In genomic region chr17:7219434-7219811, GRCh38 we compare ENCODE assay signal across 8 cellular contexts. TPM values are rescaled to one million over a fixed set of nuclear protein-coding genes. Genes with fewer than 3 reads are reported as not detected.
A peak's percentile ranks its signal among the peaks of the same experiment; 100 is the strongest.
DNase-seq lines count a peak whose midpoint lies in the region; ATAC-seq, FAIRE-seq and TF ChIP-seq lines count a peak whose summit lies in the region.

No MANE protein-coding gene starts in this region.

- H3K27me3 ChIP-seq in NT2/D1 (ENCODE audit: insufficient read depth, insufficient read length) = no peaks in the 10 kb centered on the region
- no peaks in the 10 kb centered on the region for H3K27me3 ChIP-seq in H1 (replicated peaks in 1 of 4; ENCODE audit: control insufficient read depth in 3 of 4, extremely low read depth in 1 of 4, insufficient read depth in 3 of 4, low read length in 3 of 4)

- H3K56ac ChIP-seq in H1 (replicated peaks; ENCODE audit: insufficient read length, low read depth, low read length) = no peak overlapping the region

- H2AK5ac ChIP-seq in H1 (ENCODE audit: low read depth, low read length) = 0 out of 2 replicates have a peak overlapping the region, but pooled peaks have one; percentile 2

- WGBS in H1 (ENCODE audit: extremely low coverage in 1 of 2, insufficient coverage in 1 of 2, insufficient read length in 1 of 2, insufficient replicate concordance in 2 of 2, low coverage in 1 of 2, low lambda C conversion rate in 2 of 2, missing lambda C conversion rate in 1 of 2), 2 experiments = 21% methylated on average over 10 of the region's 10 CpGs; no CpG with 5 or more reads in 1 of the 2 experiments

- H3K18ac ChIP-seq in H1 (ENCODE audit: extremely low read depth, low read length) = peak overlapping the region; percentile 80

- no peak overlapping the region for H2BK120ac ChIP-seq in H1 (replicated peaks; ENCODE audit: low read depth, low read length)

- peaks cover 9% of the 10 kb centered on the region for H3K36me3 Mint-ChIP-seq in neural crest cell (ENCODE audit: low read depth)

- peak overlapping the region; percentile 92 for H3K9ac ChIP-seq in NT2/D1 (ENCODE audit: insufficient read length, low read depth)
- H3K9ac ChIP-seq in H1 (replicated peaks in 1 of 4; ENCODE audit: extremely low read depth in 1 of 4, low read depth in 3 of 4, low read length in 3 of 4) = 0 out of 7 replicates have a peak overlapping the region, but pooled peaks of 1 of the 4 experiments have one; percentile 81

- no peak overlapping the region for H3K23ac ChIP-seq in H1 (ENCODE audit: insufficient read length)

- POLR2A ChIA-PET in H1 (lab: Charles Lee; ENCODE audit: partially characterized antibody) = interaction anchor here (0.7 to 10.7 kb wide), 14 partner anchors 11 to 125 kb away, joined by 3 to 386 read pairs (median 11); partner anchors contain the start of genes CLDN7, CTDNEP1, DVL2 and ELP5

- no peak overlapping the region for H3K14ac ChIP-seq in H1 (ENCODE audit: insufficient read length)

- DNase-seq in NT2/D1 (ENCODE audit: low read depth, low spot score) (no peak), H1 (ENCODE audit: low read depth in 1 of 2, low spot score in 2 of 2) (no peak), neural crest cell (ENCODE audit: low read depth, low spot score) (no peak), dedifferentiated amniotic fluid mesenchymal stem cell (ENCODE audit: extremely low spot score) (no peak), globus pallidus (ENCODE audit: low spot score) (no peak), NCI-H345 (lab: John Stamatoyannopoulos, UW) (no peak)

- H3K9me3 Mint-ChIP-seq in neural crest cell = no peaks in the 10 kb centered on the region

- H3K4me3 ChIP-seq in NT2/D1 (ENCODE audit: insufficient read length, low read depth) (peak overlapping the region; percentile 82), H1 (ENCODE audit: extremely low read depth in 1 of 4, insufficient read depth in 2 of 4, low read depth in 3 of 4, low read length in 4 of 4) (peak overlapping the region; percentile 76 to 93 (median 86))

- H3K9me3 ChIP-seq in NT2/D1 (ENCODE audit: insufficient read depth, low read length) = no peaks in the 10 kb centered on the region
- no peaks in the 10 kb centered on the region for H3K9me3 ChIP-seq in H1 (ENCODE audit: insufficient read depth in 2 of 2, low read depth in 1 of 2, low read length in 1 of 2)

- H2BK5ac ChIP-seq in H1 (ENCODE audit: low read depth, low read length) = no peak overlapping the region

- H3K23me2 ChIP-seq in H1 (ENCODE audit: low read depth, low read length) = peaks cover 23% of the 10 kb centered on the region; the same call in 1 of the 2 replicates

- H3K27ac ChIP-seq in C4-2B (peak overlapping the region; percentile 100), H1 (ENCODE audit: low read depth, low read length) (no peak overlapping the region)

- peaks cover 10 to 25% of the 10 kb centered on the region in 2 experiments for H4K20me1 ChIP-seq in H1 (replicated peaks in 1 of 2; ENCODE audit: control insufficient read depth in 1 of 2, insufficient read depth in 2 of 2, low read length in 2 of 2)

- H2AFZ ChIP-seq in H1 (ENCODE audit: low read length) = no peak overlapping the region

- H3K79me2 ChIP-seq in H1 (ENCODE audit: control insufficient read depth in 1 of 2, insufficient read depth in 2 of 2, low read length in 2 of 2) = peaks cover 0 to 10% of the 10 kb centered on the region in 2 experiments; a peak in 1 of 4 replicates

- TF ChIP-seq CTCF in C4-2B (conservative IDR thresholded peaks at IDR 0.05) (no peak), H1 (IDR thresholded peaks at IDR 0.05; ENCODE audit: control extremely low read depth in 1 of 3, insufficient read depth in 1 of 3, low read depth in 1 of 3, low read length in 3 of 3) (no peak), neural crest cell (conservative IDR thresholded peaks at IDR 0.05) (no peak)

- TF ChIP-seq RAD21 in H1 (IDR thresholded peaks at IDR 0.05 in 1 of 2, conservative IDR thresholded peaks at IDR 0.05 in 1 of 2; ENCODE audit: low read depth in 2 of 2, low read length in 2 of 2) = no peak

- no peaks in the 10 kb centered on the region; the same call in 1 of the 2 replicates for H3K79me1 ChIP-seq in H1 (ENCODE audit: low read depth, low read length)

- no peak overlapping the region for H4K8ac ChIP-seq in H1 (ENCODE audit: extremely low read depth, insufficient read depth, low read length)

- peaks cover 63% of the 10 kb centered on the region for H3K4me1 Mint-ChIP-seq in neural crest cell

- peak overlapping the region; percentile 73 to 80 for H3K4me2 ChIP-seq in H1 (ENCODE audit: insufficient read depth in 1 of 2, low read depth in 2 of 2, low read length in 2 of 2)

- peak overlapping the region; percentile 50 for H4K5ac ChIP-seq in H1 (ENCODE audit: insufficient read length, low read depth, low read length)

- peak overlapping the region; percentile 38 for H3K4ac ChIP-seq in H1 (replicated peaks; ENCODE audit: insufficient read length, low read depth, low read length)

- peak overlapping the region; percentile 98 for H3K4me3 Mint-ChIP-seq in neural crest cell

- H3K27ac Mint-ChIP-seq in neural crest cell (ENCODE audit: unreplicated experiment) = peak overlapping the region; percentile 99

- H3K4me1 ChIP-seq in NT2/D1 (ENCODE audit: insufficient read depth, insufficient read length) (peaks cover 23% of the 10 kb centered on the region), H1 (replicated peaks in 1 of 4; ENCODE audit: control insufficient read depth in 3 of 4, insufficient read depth in 4 of 4, low read length in 3 of 4) (peaks cover 6 to 36% (median 20%) of the 10 kb centered on the region in 4 experiments)

- H3K36me3 ChIP-seq in NT2/D1 (ENCODE audit: insufficient read depth, insufficient read length, low read length) (peaks cover 38% of the 10 kb centered on the region), H1 (ENCODE audit: control insufficient read depth in 2 of 4, insufficient read depth in 4 of 4, low read length in 3 of 4) (peaks cover 15 to 28% (median 23%) of the 10 kb centered on the region in 4 experiments; a peak in 7 of 8 replicates)

- H3K27me3 Mint-ChIP-seq in neural crest cell (ENCODE audit: low read depth) = peaks cover 48% of the 10 kb centered on the region

- no peak overlapping the region for H2BK15ac ChIP-seq in H1 (ENCODE audit: low read length)

- H4K91ac ChIP-seq in H1 (replicated peaks; ENCODE audit: insufficient read length, low read length) = peak overlapping the region; percentile 51

- CTCF ChIA-PET in H1 (lab: Charles Lee; ENCODE audit: partially characterized antibody) = interaction anchor here (0.6 to 4.3 kb wide), 8 partner anchors 12 to 376 kb away, joined by 3 to 46 read pairs (median 4); partner anchors contain the start of genes DVL2 and PHF23

- ATAC-seq in HG02870 (IDR thresholded peaks at IDR 0.05; ENCODE audit: unreplicated experiment) = no peak

- 0 out of 2 replicates have a peak overlapping the region, but pooled peaks have one; percentile 27 for H2BK20ac ChIP-seq in H1 (ENCODE audit: low read length)

- 0 out of 2 replicates have a peak overlapping the region, but pooled peaks have one; percentile 2 for H2BK12ac ChIP-seq in H1 (ENCODE audit: low read depth, low read length)

- TF ChIP-seq POLR2A in H1 (IDR thresholded peaks at IDR 0.05; ENCODE audit: control extremely low read depth in 1 of 2, low read depth in 2 of 2, low read length in 2 of 2) = no peak

- no peak for TF ChIP-seq EP300 in H1 (IDR thresholded peaks at IDR 0.05; ENCODE audit: borderline replicate concordance in 1 of 2, low read depth in 2 of 2, low read length in 2 of 2)

- no peak for FAIRE-seq in H1 (lab: Jason Lieb, UNC)

RNA-seq across cellular contexts. Expression of gene DLG4, which starts 0.2 kb away (rescaled TPM):
- 43.1 and 45.9 TPM in 2 replicates for total RNA-seq in H1 (2021; fragmentation: NEBNext Ultra II Directional; extraction: Animal tissue kit (Norgen Biotek cat#: 25700))
- 18.9 and 35.2 TPM in 2 replicates for polyA plus RNA-seq in H1 (2011; rRNA removed)
- 26.5 TPM for polyA plus RNA-seq in H1 (2011; cell fraction: cytosol; rRNA removed)
- polyA plus RNA-seq in H1 (2011; cell fraction: nucleus; rRNA removed) = 128 TPM
- polyA plus RNA-seq in H1 (2012, experiment 1 of 2) = 47.5 to 67.9 TPM (median 55.6 TPM) in 4 replicates
- 29.2 TPM for polyA plus RNA-seq in H1 (2012, experiment 2 of 2)
- polyA plus RNA-seq in H1 (2013, experiment 1 of 2) = 22.1 TPM
- polyA plus RNA-seq in H1 (2013, experiment 2 of 2) = 20.8 TPM
- 26.4 and 32.1 TPM in 2 replicates for polyA minus RNA-seq in H1 (2011; rRNA and poly(A)+ RNA removed)
- polyA minus RNA-seq in H1 (2011; cell fraction: cytosol; rRNA and poly(A)+ RNA removed) = 14.0 TPM
- polyA minus RNA-seq in H1 (2011; cell fraction: nucleus; rRNA and poly(A)+ RNA removed) = 34.3 TPM
- total RNA-seq in neural crest cell = 49.4 and 51.4 TPM in 2 replicates

RNA-seq across cellular contexts. Expression of gene ACADVL, which starts 0.3 kb away (rescaled TPM):
- 169 and 181 TPM in 2 replicates for total RNA-seq in H1 (2021; fragmentation: NEBNext Ultra II Directional; extraction: Animal tissue kit (Norgen Biotek cat#: 25700))
- polyA plus RNA-seq in H1 (2011; rRNA removed) = 231 and 317 TPM in 2 replicates
- 253 TPM for polyA plus RNA-seq in H1 (2011; cell fraction: cytosol; rRNA removed)
- 2,578 TPM for polyA plus RNA-seq in H1 (2011; cell fraction: nucleus; rRNA removed)
- polyA plus RNA-seq in H1 (2012, experiment 1 of 2) = 291 to 353 TPM (median 315 TPM) in 4 replicates
- 193 TPM for polyA plus RNA-seq in H1 (2012, experiment 2 of 2)
- polyA plus RNA-seq in H1 (2013, experiment 1 of 2) = 219 TPM
- polyA plus RNA-seq in H1 (2013, experiment 2 of 2) = 201 TPM
- 103 and 130 TPM in 2 replicates for polyA minus RNA-seq in H1 (2011; rRNA and poly(A)+ RNA removed)
- polyA minus RNA-seq in H1 (2011; cell fraction: cytosol; rRNA and poly(A)+ RNA removed) = 56.4 TPM
- 237 TPM for polyA minus RNA-seq in H1 (2011; cell fraction: nucleus; rRNA and poly(A)+ RNA removed)
- 215 and 220 TPM in 2 replicates for total RNA-seq in neural crest cell

RNA-seq across cellular contexts. Expression of gene DVL2, which starts 14.9 kb away (rescaled TPM):
- 59.3 and 59.6 TPM in 2 replicates for total RNA-seq in H1 (2021; fragmentation: NEBNext Ultra II Directional; extraction: Animal tissue kit (Norgen Biotek cat#: 25700))
- polyA plus RNA-seq in H1 (2011; rRNA removed) = 19.0 and 29.7 TPM in 2 replicates
- polyA plus RNA-seq in H1 (2011; cell fraction: cytosol; rRNA removed) = 15.8 TPM
- polyA plus RNA-seq in H1 (2011; cell fraction: nucleus; rRNA removed) = 56.7 TPM
- 47.0 to 54.8 TPM (median 48.8 TPM) in 4 replicates for polyA plus RNA-seq in H1 (2012, experiment 1 of 2)
- polyA plus RNA-seq in H1 (2012, experiment 2 of 2) = 44.2 TPM
- polyA plus RNA-seq in H1 (2013, experiment 1 of 2) = 28.5 TPM
- polyA plus RNA-seq in H1 (2013, experiment 2 of 2) = 25.2 TPM
- polyA minus RNA-seq in H1 (2011; rRNA and poly(A)+ RNA removed) = 20.1 and 32.9 TPM in 2 replicates
- 19.4 TPM for polyA minus RNA-seq in H1 (2011; cell fraction: cytosol; rRNA and poly(A)+ RNA removed)
- 46.9 TPM for polyA minus RNA-seq in H1 (2011; cell fraction: nucleus; rRNA and poly(A)+ RNA removed)
- 130 and 140 TPM in 2 replicates for total RNA-seq in neural crest cell

RNA-seq across cellular contexts. Expression of gene PHF23, which starts 19.8 kb away (rescaled TPM):
- 62.8 and 65.1 TPM in 2 replicates for total RNA-seq in H1 (2021; fragmentation: NEBNext Ultra II Directional; extraction: Animal tissue kit (Norgen Biotek cat#: 25700))
- 46.5 and 47.5 TPM in 2 replicates for polyA plus RNA-seq in H1 (2011; rRNA removed)
- polyA plus RNA-seq in H1 (2011; cell fraction: cytosol; rRNA removed) = 45.6 TPM
- polyA plus RNA-seq in H1 (2011; cell fraction: nucleus; rRNA removed) = 44.4 TPM
- polyA plus RNA-seq in H1 (2012, experiment 1 of 2) = 57.1 to 63.2 TPM (median 57.6 TPM) in 4 replicates
- polyA plus RNA-seq in H1 (2012, experiment 2 of 2) = 65.8 TPM
- 66.2 TPM for polyA plus RNA-seq in H1 (2013, experiment 1 of 2)
- polyA plus RNA-seq in H1 (2013, experiment 2 of 2) = 69.5 TPM
- polyA minus RNA-seq in H1 (2011; rRNA and poly(A)+ RNA removed) = 46.8 and 59.7 TPM in 2 replicates
- 27.7 TPM for polyA minus RNA-seq in H1 (2011; cell fraction: cytosol; rRNA and poly(A)+ RNA removed)
- 19.8 TPM for polyA minus RNA-seq in H1 (2011; cell fraction: nucleus; rRNA and poly(A)+ RNA removed)
- total RNA-seq in neural crest cell = 72.7 and 75.2 TPM in 2 replicates

RNA-seq across cellular contexts. Expression of gene GABARAP, which starts 22.8 kb away (rescaled TPM):
- 252 and 265 TPM in 2 replicates for total RNA-seq in H1 (2021; fragmentation: NEBNext Ultra II Directional; extraction: Animal tissue kit (Norgen Biotek cat#: 25700))
- 351 and 581 TPM in 2 replicates for polyA plus RNA-seq in H1 (2011; rRNA removed)
- 311 TPM for polyA plus RNA-seq in H1 (2011; cell fraction: cytosol; rRNA removed)
- 154 TPM for polyA plus RNA-seq in H1 (2011; cell fraction: nucleus; rRNA removed)
- 343 to 418 TPM (median 350 TPM) in 4 replicates for polyA plus RNA-seq in H1 (2012, experiment 1 of 2)
- 370 TPM for polyA plus RNA-seq in H1 (2012, experiment 2 of 2)
- 374 TPM for polyA plus RNA-seq in H1 (2013, experiment 1 of 2)
- polyA plus RNA-seq in H1 (2013, experiment 2 of 2) = 396 TPM
- 207 and 212 TPM in 2 replicates for polyA minus RNA-seq in H1 (2011; rRNA and poly(A)+ RNA removed)
- 78.2 TPM for polyA minus RNA-seq in H1 (2011; cell fraction: cytosol; rRNA and poly(A)+ RNA removed)
- polyA minus RNA-seq in H1 (2011; cell fraction: nucleus; rRNA and poly(A)+ RNA removed) = 77.3 TPM
- total RNA-seq in neural crest cell = 470 and 479 TPM in 2 replicates
